Comparison of ENCODE assay signal across 23 cellular contexts in genomic region chr19:36210497-36210896, GRCh38. TPM values are rescaled to one million over a fixed set of nuclear protein-coding genes. Genes with fewer than 3 reads are reported as not detected.
"Had no signal": no experiment of that assay in that cellular context is flagged by ENCODE, and none has a peak within 500 bp of the region (broad histone marks: within the 10 kb centered on the region; RNA-seq: fewer than 3 reads in every experiment).

No MANE protein-coding gene starts in this region.

- H3K4me3 ChIP-seq: colonic mucosa, esophagus muscularis mucosa, gastrocnemius medialis, left lung, neural progenitor cell, smooth muscle cell, thyroid gland, upper lobe of left lung had no signal

- H3K27me3 ChIP-seq: colonic mucosa, esophagus muscularis mucosa, gastrocnemius medialis, left lung, neural progenitor cell, thyroid gland, upper lobe of left lung had no signal

- DNase-seq: colonic mucosa; effector memory CD4-positive, alpha-beta T cell; gastrocnemius medialis; head of caudate nucleus; kidney; left lung; mesenchymal stem cell; midbrain; naive thymus-derived CD4-positive, alpha-beta T cell; stimulated activated CD4-positive, alpha-beta T cell treated with anti-CD3 and anti-CD28 coated beads, Interleukin-12 subunit alpha, Interleukin-12 subunit beta, amount 100 ng/mL, for 4 hours; stimulated activated CD4-positive, alpha-beta T cell treated with anti-CD3 and anti-CD28 coated beads, Interleukin-1b, Interleukin-23, amount 100 ng/mL, for 48 hours; stimulated activated CD4-positive, alpha-beta T cell treated with anti-CD3 and anti-CD28 coated beads, Interleukin-4, amount 100 ng/mL, for 1 hour; stimulated activated CD8-positive, alpha-beta memory T cell treated with anti-CD3 and anti-CD28 coated beads, Interleukin-4, amount 100 ng/mL, for 48 hours; stimulated activated naive CD4-positive, alpha-beta T cell; stimulated activated naive CD8-positive, alpha-beta T cell treated with anti-CD3 and anti-CD28 coated beads, Interleukin-15, amount 100 ng/mL, for 72 hours; thyroid gland; upper lobe of left lung had no signal

- H3K36me3 ChIP-seq: colonic mucosa, gastrocnemius medialis, left lung, neural progenitor cell, thyroid gland, upper lobe of left lung had no signal

- H3K27ac ChIP-seq: colonic mucosa, esophagus muscularis mucosa, gastrocnemius medialis, left lung, neural progenitor cell, parathyroid adenoma, thyroid gland, upper lobe of left lung had no signal

- H3K9me3 ChIP-seq: colonic mucosa, esophagus muscularis mucosa, gastrocnemius medialis, left lung, thyroid gland, upper lobe of left lung had no signal

- ATAC-seq: gastrocnemius medialis; left lung; naive thymus-derived CD4-positive, alpha-beta T cell; sciatic nerve; stimulated activated naive CD8-positive, alpha-beta T cell treated with anti-CD3 and anti-CD28 coated beads, Interleukin-15, amount 100 ng/mL, for 72 hours had no signal

- H3K4me1 ChIP-seq: colonic mucosa, neural progenitor cell, parathyroid adenoma, thyroid gland had no signal

RNA-seq across cellular contexts. Expression of gene COX7A1, which starts 58.2 kb away (rescaled TPM):
- total RNA-seq: naive thymus-derived CD4-positive, alpha-beta T cell; progenitor cell of endocrine pancreas; smooth muscle cell had no signal
